24 cellular contexts compared by ENCODE assay signal in the genomic region with DNA sequence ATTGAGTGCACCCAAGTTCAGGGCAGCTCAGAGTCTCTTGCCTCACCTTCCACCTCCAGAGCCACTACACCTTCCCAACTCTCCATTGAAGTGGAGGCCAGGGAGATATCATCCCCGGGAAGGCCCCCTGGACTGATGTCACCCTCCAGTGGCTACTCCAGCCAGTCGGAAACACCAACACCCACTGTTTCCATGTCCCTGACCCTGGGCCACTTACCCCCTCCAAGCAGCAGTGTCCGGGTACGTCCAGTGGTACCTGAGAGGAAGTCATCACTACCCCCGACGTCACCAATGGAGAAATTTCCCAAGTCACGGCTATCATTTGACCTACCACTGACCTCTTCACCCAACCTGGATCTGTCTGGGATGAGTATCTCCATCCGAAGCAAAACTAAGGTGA.
"Had no signal": no experiment of that assay in that cellular context is flagged by ENCODE, and none has a peak within 500 bp of the region (broad histone marks: within the 10 kb centered on the region; RNA-seq: fewer than 3 reads in every experiment).

No MANE protein-coding gene starts in this region.

- H3K27me3 Mint-ChIP-seq: dendritic cell treated with granulocyte-macrophage colony-stimulating factor and Interleukin-4, amounts not matched to agents 40 ng/mL and 50 ng/mL, for 4 days; effector memory CD8-positive, alpha-beta T cell had no signal

- H3K4me3 ChIP-seq: colonic mucosa, coronary artery, dorsolateral prefrontal cortex, esophagus muscularis mucosa, esophagus squamous epithelium, gastrocnemius medialis, gastroesophageal sphincter, heart left ventricle, heart right ventricle had no signal

- H3K4me1 ChIP-seq: colonic mucosa, esophagus muscularis mucosa, esophagus squamous epithelium, foreskin keratinocyte, gastrocnemius medialis, gastroesophageal sphincter, heart right ventricle had no signal

- H3K9me3 ChIP-seq: colonic mucosa, esophagus muscularis mucosa, esophagus squamous epithelium, gastrocnemius medialis, gastroesophageal sphincter, heart left ventricle, heart right ventricle had no signal

- H3K4me3 Mint-ChIP-seq: dendritic cell treated with granulocyte-macrophage colony-stimulating factor and Interleukin-4, amounts not matched to agents 40 ng/mL and 50 ng/mL, for 4 days; effector memory CD8-positive, alpha-beta T cell; endodermal cell had no signal

- H3K4me1 Mint-ChIP-seq: endodermal cell had no signal

- H3K27ac ChIP-seq: colonic mucosa, coronary artery, dorsolateral prefrontal cortex, epithelial cell of prostate, esophagus muscularis mucosa, esophagus squamous epithelium, foreskin keratinocyte, gastrocnemius medialis, gastroesophageal sphincter, heart left ventricle, heart right ventricle had no signal

- H3K9me3 Mint-ChIP-seq: dendritic cell treated with granulocyte-macrophage colony-stimulating factor and Interleukin-4, amounts not matched to agents 40 ng/mL and 50 ng/mL, for 4 days; effector memory CD8-positive, alpha-beta T cell had no signal

- ATAC-seq: effector memory CD8-positive, alpha-beta T cell; esophagus mucosa; foreskin keratinocyte; gastrocnemius medialis; gastroesophageal sphincter; heart left ventricle; heart right ventricle had no signal

- H3K27me3 ChIP-seq: colonic mucosa, esophagus muscularis mucosa, foreskin keratinocyte, gastroesophageal sphincter had no signal

- DNase-seq: colonic mucosa; cortex of kidney; dermis blood vessel endothelial cell; dorsolateral prefrontal cortex; effector CD4-positive, alpha-beta T cell; effector CD8-positive, alpha-beta T cell; effector memory CD4-positive, alpha-beta T cell; effector memory CD8-positive, alpha-beta T cell; endodermal cell; erythroblast; esophagus squamous epithelium; foreskin fibroblast; foreskin keratinocyte; foreskin melanocyte; gastrocnemius medialis; head of caudate nucleus; heart left ventricle; heart right ventricle had no signal

- H3K36me3 ChIP-seq: colonic mucosa, gastrocnemius medialis had no signal

- H3K27ac Mint-ChIP-seq: dendritic cell treated with granulocyte-macrophage colony-stimulating factor and Interleukin-4, amounts not matched to agents 40 ng/mL and 50 ng/mL, for 4 days; endodermal cell had no signal
